In the genomic region with DNA sequence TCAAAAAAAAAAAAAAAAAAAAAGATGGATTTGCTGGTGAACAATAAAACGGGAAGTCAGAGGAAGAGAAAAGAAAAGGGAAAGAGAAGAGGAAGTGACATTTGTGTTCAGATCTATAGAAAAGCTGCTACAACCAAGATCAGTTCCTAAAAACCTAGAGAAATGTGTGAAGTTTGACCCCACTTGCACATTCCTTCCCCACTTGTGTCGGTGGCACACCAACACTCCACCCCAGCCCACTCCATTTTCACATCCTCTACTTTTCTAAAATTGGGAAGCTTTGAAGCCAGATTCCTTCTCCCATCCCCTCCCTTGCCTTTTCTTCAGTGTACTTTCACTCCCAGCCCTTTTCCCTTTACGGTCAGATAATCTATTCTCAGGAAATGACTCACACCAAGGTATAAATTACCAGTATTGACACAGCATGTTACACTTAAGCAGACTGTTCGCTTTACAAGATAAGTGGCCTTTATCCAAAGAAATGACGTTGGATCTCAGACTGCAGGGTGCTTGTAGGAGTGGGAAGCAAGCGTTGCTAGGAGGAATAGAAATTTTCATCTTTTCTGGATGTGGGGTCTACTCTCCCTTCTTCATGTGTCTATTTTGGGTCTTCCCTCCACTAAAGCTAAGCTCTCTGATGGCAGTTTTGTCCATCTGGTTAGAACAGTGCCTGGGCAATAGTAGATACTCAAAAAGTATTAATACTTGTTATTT, we compare ENCODE assay signal across 1 cellular context.
A peak's percentile ranks its signal among the peaks of the same experiment; 100 is the strongest.
TF ChIP-seq lines count a peak whose summit lies in the region.

No MANE protein-coding gene starts in this region.

TF ChIP-seq in HepG2, 621 proteins besides CTCF, POLR2A, EP300 and RAD21 (continued from another document and continues in another):
- TF ChIP-seq MTERF4 (CRISPR knock-in tag; IDR thresholded peaks at IDR 0.05): no peak
- no peak for TF ChIP-seq ZNF549 (CRISPR knock-in tag; IDR thresholded peaks at IDR 0.05)
- TF ChIP-seq NCOA5 (CRISPR knock-in tag; IDR thresholded peaks at IDR 0.05): no peak
- TF ChIP-seq, protein P1, sequence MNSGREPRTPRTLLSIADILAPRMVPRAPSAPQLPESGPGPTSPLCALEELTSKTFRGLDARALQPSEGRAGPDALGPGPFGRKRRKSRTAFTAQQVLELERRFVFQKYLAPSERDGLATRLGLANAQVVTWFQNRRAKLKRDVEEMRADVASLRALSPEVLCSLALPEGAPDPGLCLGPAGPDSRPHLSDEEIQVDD (CRISPR knock-in tag; IDR thresholded peaks at IDR 0.05; ENCODE audit: borderline replicate concordance): no peak
- TF ChIP-seq ZKSCAN1 (IDR thresholded peaks at IDR 0.05; ENCODE audit: low read length): no peak
- 0 out of 2 replicates have a peak, but pooled peaks have one; percentile 38 for TF ChIP-seq ZBTB21 (CRISPR knock-in tag; IDR thresholded peaks at IDR 0.05)
- TF ChIP-seq, protein P2, sequence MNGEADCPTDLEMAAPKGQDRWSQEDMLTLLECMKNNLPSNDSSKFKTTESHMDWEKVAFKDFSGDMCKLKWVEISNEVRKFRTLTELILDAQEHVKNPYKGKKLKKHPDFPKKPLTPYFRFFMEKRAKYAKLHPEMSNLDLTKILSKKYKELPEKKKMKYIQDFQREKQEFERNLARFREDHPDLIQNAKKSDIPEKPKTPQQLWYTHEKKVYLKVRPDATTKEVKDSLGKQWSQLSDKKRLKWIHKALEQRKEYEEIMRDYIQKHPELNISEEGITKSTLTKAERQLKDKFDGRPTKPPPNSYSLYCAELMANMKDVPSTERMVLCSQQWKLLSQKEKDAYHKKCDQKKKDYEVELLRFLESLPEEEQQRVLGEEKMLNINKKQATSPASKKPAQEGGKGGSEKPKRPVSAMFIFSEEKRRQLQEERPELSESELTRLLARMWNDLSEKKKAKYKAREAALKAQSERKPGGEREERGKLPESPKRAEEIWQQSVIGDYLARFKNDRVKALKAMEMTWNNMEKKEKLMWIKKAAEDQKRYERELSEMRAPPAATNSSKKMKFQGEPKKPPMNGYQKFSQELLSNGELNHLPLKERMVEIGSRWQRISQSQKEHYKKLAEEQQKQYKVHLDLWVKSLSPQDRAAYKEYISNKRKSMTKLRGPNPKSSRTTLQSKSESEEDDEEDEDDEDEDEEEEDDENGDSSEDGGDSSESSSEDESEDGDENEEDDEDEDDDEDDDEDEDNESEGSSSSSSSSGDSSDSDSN (CRISPR knock-in tag; IDR thresholded peaks at IDR 0.05): peak; percentile 41; the same call in 1 of the 2 replicates
- TF ChIP-seq, protein P3, sequence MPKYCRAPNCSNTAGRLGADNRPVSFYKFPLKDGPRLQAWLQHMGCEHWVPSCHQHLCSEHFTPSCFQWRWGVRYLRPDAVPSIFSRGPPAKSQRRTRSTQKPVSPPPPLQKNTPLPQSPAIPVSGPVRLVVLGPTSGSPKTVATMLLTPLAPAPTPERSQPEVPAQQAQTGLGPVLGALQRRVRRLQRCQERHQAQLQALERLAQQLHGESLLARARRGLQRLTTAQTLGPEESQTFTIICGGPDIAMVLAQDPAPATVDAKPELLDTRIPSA (CRISPR knock-in tag; IDR thresholded peaks at IDR 0.05; ENCODE audit: borderline replicate concordance): no peak
- TF ChIP-seq PRDM15 (CRISPR knock-in tag; IDR thresholded peaks at IDR 0.05): no peak
- peak; percentile 21 for TF ChIP-seq XRCC5 (optimal IDR thresholded peaks at IDR 0.05; ENCODE audit: low read length)
- TF ChIP-seq ZNF629 (CRISPR knock-in tag; conservative IDR thresholded peaks at IDR 0.05): no peak
- TF ChIP-seq YEATS4 (CRISPR knock-in tag; IDR thresholded peaks at IDR 0.05; ENCODE audit: borderline replicate concordance): 0 out of 2 replicates have a peak, but pooled peaks have one; percentile 20
- TF ChIP-seq, protein P4, sequence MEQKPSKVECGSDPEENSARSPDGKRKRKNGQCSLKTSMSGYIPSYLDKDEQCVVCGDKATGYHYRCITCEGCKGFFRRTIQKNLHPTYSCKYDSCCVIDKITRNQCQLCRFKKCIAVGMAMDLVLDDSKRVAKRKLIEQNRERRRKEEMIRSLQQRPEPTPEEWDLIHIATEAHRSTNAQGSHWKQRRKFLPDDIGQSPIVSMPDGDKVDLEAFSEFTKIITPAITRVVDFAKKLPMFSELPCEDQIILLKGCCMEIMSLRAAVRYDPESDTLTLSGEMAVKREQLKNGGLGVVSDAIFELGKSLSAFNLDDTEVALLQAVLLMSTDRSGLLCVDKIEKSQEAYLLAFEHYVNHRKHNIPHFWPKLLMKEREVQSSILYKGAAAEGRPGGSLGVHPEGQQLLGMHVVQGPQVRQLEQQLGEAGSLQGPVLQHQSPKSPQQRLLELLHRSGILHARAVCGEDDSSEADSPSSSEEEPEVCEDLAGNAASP (CRISPR knock-in tag; IDR thresholded peaks at IDR 0.05; ENCODE audit: borderline replicate concordance): peak; percentile 54; the same call in 1 of the 2 replicates
- peak; percentile 62 for TF ChIP-seq ZNF18 (CRISPR knock-in tag; IDR thresholded peaks at IDR 0.05; ENCODE audit: insufficient replicate concordance)
- no peak for TF ChIP-seq MZF1 (CRISPR knock-in tag; IDR thresholded peaks at IDR 0.05; ENCODE audit: borderline replicate concordance)
- no peak for TF ChIP-seq SRSF9 (IDR thresholded peaks at IDR 0.05; ENCODE audit: borderline replicate concordance, insufficient read depth, low read depth, low read length, poor library complexity, severe bottlenecking)
- peak; percentile 77; the same call in 1 of the 2 replicates for TF ChIP-seq IRF2 (CRISPR knock-in tag; IDR thresholded peaks at IDR 0.05)
- TF ChIP-seq ZNF430 (CRISPR knock-in tag; IDR thresholded peaks at IDR 0.05): no peak
- TF ChIP-seq MXI1 (IDR thresholded peaks at IDR 0.05; ENCODE audit: borderline replicate concordance, low read depth, low read length): peak; percentile 16; the same call in 1 of the 3 replicates
- TF ChIP-seq RCOR2 (CRISPR knock-in tag; IDR thresholded peaks at IDR 0.05): peak; percentile 58; the same call in 1 of the 2 replicates
- no peak for TF ChIP-seq NR3C1 (CRISPR knock-in tag; IDR thresholded peaks at IDR 0.05)
- no peak for TF ChIP-seq IKZF1 (IDR thresholded peaks at IDR 0.05)
- TF ChIP-seq KMT2A (CRISPR knock-in tag; IDR thresholded peaks at IDR 0.05): no peak
- peak; percentile 67; the same call in 1 of the 2 replicates for TF ChIP-seq ZNF792 (CRISPR knock-in tag; IDR thresholded peaks at IDR 0.05)
- TF ChIP-seq CBX5 (CRISPR knock-in tag; IDR thresholded peaks at IDR 0.05; ENCODE audit: borderline replicate concordance): no peak
- TF ChIP-seq, protein P5, sequence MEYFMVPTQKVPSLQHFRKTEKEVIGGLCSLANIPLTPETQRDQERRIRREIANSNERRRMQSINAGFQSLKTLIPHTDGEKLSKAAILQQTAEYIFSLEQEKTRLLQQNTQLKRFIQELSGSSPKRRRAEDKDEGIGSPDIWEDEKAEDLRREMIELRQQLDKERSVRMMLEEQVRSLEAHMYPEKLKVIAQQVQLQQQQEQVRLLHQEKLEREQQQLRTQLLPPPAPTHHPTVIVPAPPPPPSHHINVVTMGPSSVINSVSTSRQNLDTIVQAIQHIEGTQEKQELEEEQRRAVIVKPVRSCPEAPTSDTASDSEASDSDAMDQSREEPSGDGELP (IDR thresholded peaks at IDR 0.05; ENCODE audit: borderline replicate concordance, low read depth): 0 out of 2 replicates have a peak, but pooled peaks have one; percentile 21
- no peak for TF ChIP-seq ZFYVE20 (CRISPR knock-in tag; IDR thresholded peaks at IDR 0.05; ENCODE audit: borderline replicate concordance, low read depth)
- no peak for TF ChIP-seq NR2F1 (CRISPR knock-in tag; IDR thresholded peaks at IDR 0.05)
- TF ChIP-seq KDM5A (IDR thresholded peaks at IDR 0.05; ENCODE audit: borderline replicate concordance, low read length): no peak
- peak; percentile 84 for TF ChIP-seq FOXP4 (CRISPR knock-in tag; IDR thresholded peaks at IDR 0.05)
- TF ChIP-seq NFIC (IDR thresholded peaks at IDR 0.05; ENCODE audit: low read length): peak; percentile 51; the same call in 1 of the 2 replicates
- peak; percentile 53; the same call in 1 of the 2 replicates for TF ChIP-seq NR2F6 (IDR thresholded peaks at IDR 0.05)
- TF ChIP-seq NR2F6 (CRISPR knock-in tag; IDR thresholded peaks at IDR 0.05): no peak
- TF ChIP-seq ZNF501 (CRISPR knock-in tag; IDR thresholded peaks at IDR 0.05): no peak
- TF ChIP-seq GFI1 (CRISPR knock-in tag; IDR thresholded peaks at IDR 0.05; ENCODE audit: borderline replicate concordance): peak; percentile 70
- no peak for TF ChIP-seq ZNF879 (CRISPR knock-in tag; IDR thresholded peaks at IDR 0.05)
- no peak for TF ChIP-seq ZNF720 (CRISPR knock-in tag; IDR thresholded peaks at IDR 0.05)
- TF ChIP-seq GTF2F1 (IDR thresholded peaks at IDR 0.05; ENCODE audit: low read length): no peak
- no peak for TF ChIP-seq REXO4 (CRISPR knock-in tag; IDR thresholded peaks at IDR 0.05; ENCODE audit: borderline replicate concordance)
- TF ChIP-seq ZNF547 (CRISPR knock-in tag; IDR thresholded peaks at IDR 0.05): no peak
- TF ChIP-seq TAF15 (IDR thresholded peaks at IDR 0.05; ENCODE audit: low read depth, low read length, poor library complexity, severe bottlenecking): no peak
- no peak for TF ChIP-seq ZFP36L1 (CRISPR knock-in tag; IDR thresholded peaks at IDR 0.05)
- peak; percentile 85 for TF ChIP-seq PAXIP1 (CRISPR knock-in tag; conservative IDR thresholded peaks at IDR 0.05)
